8 cellular contexts compared by ENCODE assay signal in genomic region chr1:83692524-83693336, GRCh38.
DNase-seq lines count a peak whose midpoint lies in the region; ATAC-seq and TF ChIP-seq lines count a peak whose summit lies in the region.

No MANE protein-coding gene starts in this region.

- H4K5ac ChIP-seq in mesendoderm (ENCODE audit: low read length), result no peak overlapping the region

- DNase-seq in GM06990 (ENCODE audit: extremely low read depth, insufficient read length), result peak; percentile 45
- DNase-seq in HFF-Myc (ENCODE audit: extremely low read depth, low read depth), result no peak
- DNase-seq in NCI-H69 (lab: John Stamatoyannopoulos, UW), result peak; percentile 92
- DNase-seq in dermis blood vessel endothelial cell, result peak; percentile 2
- peak; percentile 95 for DNase-seq in mesendoderm
- DNase-seq in upper lobe of left lung, result no peak
- no peak for DNase-seq in AML-193 (lab: John Stamatoyannopoulos, UW)
- DNase-seq in dedifferentiated amniotic fluid mesenchymal stem cell (ENCODE audit: extremely low spot score), result no peak

- H3K4me1 ChIP-seq in mesendoderm (ENCODE audit: control insufficient read depth, low read depth, low read length) (peaks cover 17% of the 10 kb centered on the region), upper lobe of left lung (peaks cover 0 to 5% (median 1%) of the 10 kb centered on the region in 4 donors)

- TF ChIP-seq CTCF in GM06990 (IDR thresholded peaks at IDR 0.05; ENCODE audit: insufficient read depth, low read length, poor library complexity, severe bottlenecking), result no peak
- TF ChIP-seq CTCF in HFF-Myc (IDR thresholded peaks at IDR 0.05; ENCODE audit: low read depth, low read length, missing control alignments), result no peak
- TF ChIP-seq CTCF in upper lobe of left lung (IDR thresholded peaks at IDR 0.05), result no peak

- no peak overlapping the region for H2AK5ac ChIP-seq in mesendoderm (ENCODE audit: low read length)

- H3K27ac ChIP-seq in mesendoderm (ENCODE audit: low read depth, low read length) (peak overlapping the region; percentile 55), upper lobe of left lung (no peak overlapping the region)

- no peaks in the 10 kb centered on the region for H3K79me1 ChIP-seq in mesendoderm (ENCODE audit: low read length)

- no peak overlapping the region for H2BK120ac ChIP-seq in mesendoderm (ENCODE audit: low read depth, low read length)

- H2BK15ac ChIP-seq in mesendoderm (replicated peaks; ENCODE audit: low read depth), result no peak overlapping the region

- no peak overlapping the region for H3K4ac ChIP-seq in mesendoderm (ENCODE audit: low read depth, low read length)

- H3K4me2 ChIP-seq in mesendoderm (ENCODE audit: low read length), result no peak overlapping the region

- H3K9ac ChIP-seq in mesendoderm (ENCODE audit: low read length), result no peak overlapping the region

- H3K56ac ChIP-seq in mesendoderm (ENCODE audit: low read length), result no peak overlapping the region

- H3K36me3 ChIP-seq in GM06990 (ENCODE audit: control insufficient read depth, insufficient read depth, low read length), result no peaks in the 10 kb centered on the region
- H3K36me3 ChIP-seq in mesendoderm (ENCODE audit: control insufficient read depth, insufficient read depth, low read length), result no peaks in the 10 kb centered on the region
- no peaks in the 10 kb centered on the region for H3K36me3 ChIP-seq in upper lobe of left lung

- ATAC-seq in upper lobe of left lung (ENCODE audit: low FRiP score in 2 of 2), result peak; percentile 35 to 63

- no peak for TF ChIP-seq EP300 in upper lobe of left lung (IDR thresholded peaks at IDR 0.05)

- H2BK5ac ChIP-seq in mesendoderm (ENCODE audit: low read length), result no peak overlapping the region

- no CpG with 5 or more reads among the region's 12 CpGs for WGBS in mesendoderm (ENCODE audit: extremely low coverage, insufficient coverage, low lambda C conversion rate)
- WGBS in upper lobe of left lung, 2 donors, result 15 to 16% methylated on average over 12 of the region's 12 CpGs

- H3K27me3 ChIP-seq in GM06990 (replicated peaks; ENCODE audit: control insufficient read depth, insufficient read depth, low read length) (no peaks in the 10 kb centered on the region), mesendoderm (ENCODE audit: insufficient read depth, low read length, poor library complexity) (no peaks in the 10 kb centered on the region), upper lobe of left lung (no peaks in the 10 kb centered on the region)

- H3K23ac ChIP-seq in mesendoderm (ENCODE audit: low read length), result no peak overlapping the region

- no peak for TF ChIP-seq POLR2A in upper lobe of left lung (IDR thresholded peaks at IDR 0.05)

- no peak overlapping the region; the same call in 1 of the 2 replicates for H3K4me3 ChIP-seq in GM06990 (replicated peaks; ENCODE audit: low read depth, low read length)
- H3K4me3 ChIP-seq in HFF-Myc (replicated peaks; ENCODE audit: low read depth, low read length), result peak overlapping the region; percentile 8; the same call in 1 of the 2 replicates
- H3K4me3 ChIP-seq in mesendoderm (ENCODE audit: low read length), result no peak overlapping the region
- peak overlapping the region in 3 of 4 donors; percentile 25 to 43 (median 43) for H3K4me3 ChIP-seq in upper lobe of left lung

- H4K8ac ChIP-seq in mesendoderm (ENCODE audit: low read depth, low read length), result no peak overlapping the region

- no peaks in the 10 kb centered on the region for H3K9me3 ChIP-seq in upper lobe of left lung

- no peak overlapping the region for H3K18ac ChIP-seq in mesendoderm (ENCODE audit: low read length)

- no peaks in the 10 kb centered on the region for H3K79me2 ChIP-seq in mesendoderm (ENCODE audit: control insufficient read depth, insufficient read depth, low read length)

Comparison
In these comparisons a context has a peak if more than half of its experiments do, and no peak if none do; other contexts are left out.
1. DNase-seq: peak in GM06990 (single experiment), NCI-H69 (single experiment), dermis blood vessel endothelial cell (single experiment) and mesendoderm (single experiment); none in HFF-Myc (single experiment), upper lobe of left lung (0 of 2), AML-193 (0 of 2) and dedifferentiated amniotic fluid mesenchymal stem cell (single experiment).
2. H3K4me3 ChIP-seq: peak in HFF-Myc (single experiment) and upper lobe of left lung (3 of 4); none in GM06990 (single experiment) and mesendoderm (single experiment).